ENCODE assay signal across 10 cellular contexts in genomic region chr19:51948979-51949378, GRCh38. TPM values are rescaled to one million over a fixed set of nuclear protein-coding genes. Genes with fewer than 3 reads are reported as not detected.
DNase-seq lines count a peak whose midpoint lies in the region; ATAC-seq and TF ChIP-seq lines count a peak whose summit lies in the region.
"Had no signal": no experiment of that assay in that cellular context is flagged by ENCODE, and none has a peak within 500 bp of the region (broad histone marks: within the 10 kb centered on the region; RNA-seq: fewer than 3 reads in every experiment).

No MANE protein-coding gene starts in this region.

- no peaks in the 10 kb centered on the region for H4K20me1 ChIP-seq in fibroblast of lung (ENCODE audit: control insufficient read depth, extremely low read depth, insufficient read depth, low read length)

- no peaks in the 10 kb centered on the region for H3K4me1 ChIP-seq in fibroblast of lung (ENCODE audit: control insufficient read depth, extremely low read depth, insufficient read depth, low read length)
- H3K4me1 ChIP-seq: gastrocnemius medialis had no signal

- H3K4me3 ChIP-seq in fibroblast of lung (replicated peaks in 1 of 4; ENCODE audit: control extremely low read depth in 1 of 4, insufficient read depth in 1 of 4, low read depth in 3 of 4, low read length in 4 of 4) (peak overlapping the region; percentile 18 to 79 (median 48)), skeletal muscle cell (ENCODE audit: low read depth, low read length) (peak overlapping the region; percentile 47)
- H3K4me3 ChIP-seq: gastrocnemius medialis had no signal

- ATAC-seq in HG03565 (IDR thresholded peaks at IDR 0.05; ENCODE audit: unreplicated experiment), result no peak
- ATAC-seq in HG02763 (IDR thresholded peaks at IDR 0.05; ENCODE audit: unreplicated experiment), result no peak
- ATAC-seq: activated naive CD8-positive, alpha-beta T cell treated with anti-CD3 and anti-CD28 coated beads, Interleukin-2, amount 50 U/mL, for 24 hours; gastrocnemius medialis had no signal

- no peak overlapping the region for H3K9ac ChIP-seq in fibroblast of lung (ENCODE audit: insufficient read depth, low read length)

- no peaks in the 10 kb centered on the region for H3K27me3 ChIP-seq in fibroblast of lung (ENCODE audit: control insufficient read depth, insufficient read depth, low read length)
- H3K27me3 ChIP-seq: gastrocnemius medialis had no signal

- H3K9me3 ChIP-seq in fibroblast of lung (ENCODE audit: control insufficient read depth, insufficient read depth, low read depth, low read length), result peaks cover 11% of the 10 kb centered on the region

- H3K4me2 ChIP-seq in fibroblast of lung (ENCODE audit: extremely low read depth, insufficient read depth, low read length), result peak overlapping the region; percentile 78

- no peaks in the 10 kb centered on the region for H3K79me2 ChIP-seq in fibroblast of lung (ENCODE audit: control insufficient read depth, insufficient read depth, low read length)

- H2AFZ ChIP-seq in fibroblast of lung (ENCODE audit: low read length), result peak overlapping the region; percentile 78

- TF ChIP-seq CTCF in fibroblast of lung (conservative IDR thresholded peaks at IDR 0.05 in 1 of 2, IDR thresholded peaks at IDR 0.05 in 1 of 2; ENCODE audit: low read depth in 1 of 2, low read length in 2 of 2), result no peak

- peak; percentile 17 for DNase-seq in NCI-H748 treated with DMSO at 0.1 percent for 48 hours (lab: John Stamatoyannopoulos, UW)
- DNase-seq in fibroblast of lung (ENCODE audit: low read depth in 2 of 2), result peak; percentile 37 to 75
- peak; percentile 12 for DNase-seq in skeletal muscle cell (ENCODE audit: low read depth)
- no peak for DNase-seq in middle frontal gyrus (ENCODE audit: extremely low spot score, low spot score)
- DNase-seq: activated CD4-positive, alpha-beta T cell treated with anti-CD3 and anti-CD28 coated beads, Interleukin-2, amount 10 ng/mL, durations not matched to agents 7 days and 5 days; activated naive CD8-positive, alpha-beta T cell treated with anti-CD3 and anti-CD28 coated beads, Interleukin-2, amount 50 U/mL, for 24 hours; gastrocnemius medialis; stimulated activated CD4-positive, alpha-beta T cell treated with anti-CD3 and anti-CD28 coated beads, Interleukin-1b, Interleukin-23, amount 100 ng/mL, for 48 hours had no signal

- H3K27ac ChIP-seq in fibroblast of lung (ENCODE audit: insufficient read depth, low read length), result no peak overlapping the region
- H3K27ac ChIP-seq: gastrocnemius medialis had no signal

- H3K36me3 ChIP-seq in fibroblast of lung (ENCODE audit: control insufficient read depth, insufficient read depth, low read length), result no peaks in the 10 kb centered on the region

RNA-seq across cellular contexts. Expression of gene ZNF613, which starts 21.7 kb away (rescaled TPM):
- 10.8 and 11.2 TPM in 2 replicates for total RNA-seq in fibroblast of lung
- polyA plus RNA-seq in fibroblast of lung, result 3.8 and 4.6 TPM in 2 replicates
- 2.4 and 3.4 TPM in 2 replicates for polyA plus RNA-seq in fibroblast of lung (2012)
- 0.11 and 3.1 TPM in 2 replicates for polyA minus RNA-seq in fibroblast of lung (ENCODE audit: low replicate concordance)

RNA-seq across cellular contexts. Expression of gene ZNF350, which starts 37.7 kb away (rescaled TPM):
- total RNA-seq in fibroblast of lung, result 11.3 and 16.5 TPM in 2 replicates
- 6.0 and 7.7 TPM in 2 replicates for polyA plus RNA-seq in fibroblast of lung
- 5.4 and 5.8 TPM in 2 replicates for polyA plus RNA-seq in fibroblast of lung (2012)
- not detected in 2 replicates for polyA minus RNA-seq in fibroblast of lung (ENCODE audit: low replicate concordance)

RNA-seq across cellular contexts. Expression of gene ZNF649, which starts 44.2 kb away (rescaled TPM):
- total RNA-seq in fibroblast of lung, result 6.2 and 6.9 TPM in 2 replicates
- 4.6 and 5.6 TPM in 2 replicates for polyA plus RNA-seq in fibroblast of lung
- polyA plus RNA-seq in fibroblast of lung (2012), result 3.3 and 3.9 TPM in 2 replicates
- polyA minus RNA-seq in fibroblast of lung (ENCODE audit: low replicate concordance), result 1.3 and 6.8 TPM in 2 replicates

RNA-seq across cellular contexts. Expression of gene ZNF615, which starts 59.0 kb away (rescaled TPM):
- total RNA-seq in fibroblast of lung, result 14.7 and 15.7 TPM in 2 replicates
- 6.2 and 7.8 TPM in 2 replicates for polyA plus RNA-seq in fibroblast of lung
- 4.5 and 4.8 TPM in 2 replicates for polyA plus RNA-seq in fibroblast of lung (2012)
- 3.5 and 21.6 TPM in 2 replicates for polyA minus RNA-seq in fibroblast of lung (ENCODE audit: low replicate concordance)
